In genomic region chr5:97075649-97076048, GRCh38 we compare ENCODE assay signal across 17 cellular contexts.
"Had no signal": no experiment of that assay in that cellular context is flagged by ENCODE, and none has a peak within 500 bp of the region (broad histone marks: within the 10 kb centered on the region; RNA-seq: fewer than 3 reads in every experiment).

No MANE protein-coding gene starts in this region.

- DNase-seq: activated CD4-positive, alpha-beta T cell treated with anti-CD3 and anti-CD28 coated beads, Interleukin-2, amount 50 U/mL, for 1 hour; activated CD8-positive, alpha-beta memory T cell treated with anti-CD3 and anti-CD28 coated beads, Interleukin-2, amount 50 U/mL, for 48 hours; activated gamma-delta T cell; activated T-cell treated with anti-CD3 and anti-CD28 coated beads, Interleukin-2, amount 50 U/mL, for 72 hours; cortex of kidney; effector CD4-positive, alpha-beta T cell; gastrocnemius medialis; heart right ventricle; spleen; stimulated activated naive CD4-positive, alpha-beta T cell; T1000 had no signal

- H3K27me3 Mint-ChIP-seq: central memory CD8-positive, alpha-beta T cell had no signal

- H3K4me3 Mint-ChIP-seq: activated naive CD4-positive, alpha-beta T cell treated with anti-CD3 and anti-CD28 coated beads, Interleukin-2, amount 50 U/mL, for 24 hours; activated T-cell treated with anti-CD3 and anti-CD28 coated beads, Interleukin-2, amount 50 U/mL, for 72 hours; central memory CD8-positive, alpha-beta T cell had no signal

- H3K4me3 ChIP-seq: ascending aorta, gastrocnemius medialis, heart right ventricle, thyroid gland had no signal

- H3K9me3 Mint-ChIP-seq: activated naive CD4-positive, alpha-beta T cell treated with anti-CD3 and anti-CD28 coated beads, Interleukin-2, amount 50 U/mL, for 24 hours; activated T-cell treated with anti-CD3 and anti-CD28 coated beads, Interleukin-2, amount 50 U/mL, for 72 hours; central memory CD8-positive, alpha-beta T cell had no signal

- H3K4me1 Mint-ChIP-seq: central memory CD8-positive, alpha-beta T cell had no signal

- ATAC-seq: activated CD4-positive, CD25-positive, alpha-beta regulatory T cell treated with anti-CD3 and anti-CD28 coated beads, Interleukin-2, amount 50 U/mL, for 24 hours; activated T-cell treated with anti-CD3 and anti-CD28 coated beads, Interleukin-2, amount 50 U/mL, for 72 hours; esophagus mucosa; gastrocnemius medialis; heart right ventricle had no signal

- H3K27ac Mint-ChIP-seq: activated naive CD4-positive, alpha-beta T cell treated with anti-CD3 and anti-CD28 coated beads, Interleukin-2, amount 50 U/mL, for 24 hours; activated T-cell treated with anti-CD3 and anti-CD28 coated beads, Interleukin-2, amount 50 U/mL, for 72 hours had no signal
